Comparison of ENCODE assay signal across 8 cellular contexts in the genomic region with DNA sequence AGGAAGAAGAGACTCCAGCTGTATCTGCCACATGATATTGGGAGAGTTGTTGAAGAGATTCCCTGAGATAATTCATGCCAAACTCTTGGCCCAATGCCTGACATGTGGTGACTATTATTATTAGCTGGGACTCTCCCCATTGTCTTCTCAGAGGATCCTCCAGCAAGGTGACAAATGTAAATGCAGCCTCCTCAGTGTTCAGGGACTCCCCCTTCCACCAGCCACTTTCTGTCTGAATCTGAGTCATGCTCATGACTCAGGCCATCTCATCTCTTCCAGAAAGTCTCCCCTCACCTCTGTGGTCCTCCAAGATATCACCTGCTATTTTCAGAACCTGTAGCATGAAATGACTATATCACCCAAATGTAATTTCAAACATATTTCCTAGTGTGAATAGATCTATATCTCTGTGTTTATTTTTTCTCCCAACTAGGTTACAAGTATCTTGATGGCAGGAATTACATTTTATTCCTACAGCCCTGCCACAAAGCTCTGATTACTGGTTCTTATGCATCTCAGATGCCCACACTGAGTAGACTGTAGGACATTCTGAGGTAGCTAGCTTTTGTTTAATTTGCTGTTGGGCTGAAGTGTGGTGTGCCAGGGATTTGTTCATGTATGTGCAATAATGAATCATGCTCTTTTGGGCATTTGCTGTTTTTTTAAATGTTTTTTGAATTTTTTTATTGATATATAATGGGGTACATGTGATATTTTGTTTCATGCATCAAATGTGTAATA.
DNase-seq lines count a peak whose midpoint lies in the region; ATAC-seq and TF ChIP-seq lines count a peak whose summit lies in the region.

No MANE protein-coding gene starts in this region.

- POLR2A ChIA-PET in PC-9 (lab: Charles Lee; ENCODE audit: unreplicated experiment): interaction anchor here (0.7 kb wide), 1 partner anchor 316 kb away, joined by 3 read pairs; no protein-coding TSS in a partner anchor

- H3K79me2 ChIP-seq in PC-9 (ENCODE audit: low read depth): no peaks in the 10 kb centered on the region

- BruUV-seq in PC-9 (replicated peaks; lab: Mats Ljungman, UMichigan): no TSS peak

- no peak for TF ChIP-seq CTCF in PC-9 (conservative IDR thresholded peaks at IDR 0.05)
- TF ChIP-seq CTCF in vagina (IDR thresholded peaks at IDR 0.05): no peak
- no peak for TF ChIP-seq CTCF in esophagus muscularis mucosa (IDR thresholded peaks at IDR 0.05)

- no peak for TF ChIP-seq POLR2A in vagina (IDR thresholded peaks at IDR 0.05)
- no peak for TF ChIP-seq POLR2A in esophagus muscularis mucosa (IDR thresholded peaks at IDR 0.05; ENCODE audit: low read depth)

- CTCF ChIA-PET in PC-9 (lab: Charles Lee): interaction anchor here (0.6 to 0.7 kb wide), 2 partner anchors 170 to 466 kb away, joined by 3 read pairs; no protein-coding TSS in a partner anchor

- no peaks in the 10 kb centered on the region for H4K20me1 ChIP-seq in PC-9 (ENCODE audit: insufficient read depth)

- peaks cover 15% of the 10 kb centered on the region; the same call in 1 of the 2 replicates for H3F3A ChIP-seq in PC-9 (ENCODE audit: insufficient read depth, low read depth)

- intact Hi-C loops in PC-9 (cut with micrococcal nuclease; ENCODE audit: unreplicated experiment): loop anchor here (2.0 kb wide), 1 partner anchor 54 kb away; no protein-coding TSS in a partner anchor
- intact Hi-C loops in vagina (cut with DNase I): loop anchor here (10.0 kb wide), 1 partner anchor 308 kb away; no protein-coding TSS in a partner anchor
- intact Hi-C loops in esophagus muscularis mucosa (cut with DNase I): no loop called here

- no peaks in the 10 kb centered on the region; the same call in 1 of the 2 replicates for H3K9me3 ChIP-seq in PC-9 (ENCODE audit: insufficient read depth, low read depth)
- H3K9me3 ChIP-seq in vagina: no peaks in the 10 kb centered on the region
- H3K9me3 ChIP-seq in esophagus muscularis mucosa: no peaks in the 10 kb centered on the region

- H3K27me3 ChIP-seq in PC-9 (ENCODE audit: insufficient read depth, low read depth) (no peaks in the 10 kb centered on the region), vagina (no peaks in the 10 kb centered on the region), esophagus muscularis mucosa (no peaks in the 10 kb centered on the region)

- H2AFZ ChIP-seq in PC-9: no peak overlapping the region

- peak; percentile 17 for DNase-seq in HCEC 1CT
- DNase-seq in PC-9: peak; percentile 54 to 63
- peak; percentile 12 for DNase-seq in epithelial cell of prostate (ENCODE audit: low read depth, low spot score)
- DNase-seq in vagina (ENCODE audit: extremely low spot score in 2 of 2): peak; percentile 49 to 77
- no peak for DNase-seq in central memory CD4-positive, alpha-beta T cell
- DNase-seq in esophagus muscularis mucosa (ENCODE audit: extremely low spot score): no peak
- DNase-seq in substantia nigra (lab: John Stamatoyannopoulos, UW): no peak

- TF ChIP-seq EP300 in esophagus muscularis mucosa (IDR thresholded peaks at IDR 0.05): no peak

- H3K4me1 ChIP-seq in PC-9 (replicated peaks; ENCODE audit: insufficient read depth) (peaks cover 29% of the 10 kb centered on the region), vagina (no peaks in the 10 kb centered on the region), esophagus muscularis mucosa (peaks cover 0 to 3% (median under 1%) of the 10 kb centered on the region in 4 donors)

- H3K4me2 ChIP-seq in PC-9: no peak overlapping the region

- peak overlapping the region; percentile 42; the same call in 1 of the 2 replicates for H3K27ac ChIP-seq in PC-9
- H3K27ac ChIP-seq in epithelial cell of prostate: no peak overlapping the region
- no peak overlapping the region for H3K27ac ChIP-seq in vagina
- no peak overlapping the region for H3K27ac ChIP-seq in esophagus muscularis mucosa (replicated peaks in 1 of 4)
- H3K27ac ChIP-seq in substantia nigra (ENCODE audit: low read depth, low read length, poor library complexity, severe bottlenecking): no peak overlapping the region

- no peaks in the 10 kb centered on the region for H3K9me2 ChIP-seq in PC-9 (ENCODE audit: insufficient read depth)

- peak; percentile 86 for ATAC-seq in GM18499 (IDR thresholded peaks at IDR 0.05; ENCODE audit: insufficient read depth, unreplicated experiment)

- H3K36me3 ChIP-seq in PC-9 (ENCODE audit: low read depth) (no peaks in the 10 kb centered on the region), vagina (no peaks in the 10 kb centered on the region), esophagus muscularis mucosa (no peaks in the 10 kb centered on the region)

- H3K4me3 ChIP-seq in PC-9 (no peak overlapping the region), vagina (no peak overlapping the region), esophagus muscularis mucosa (no peak overlapping the region)

Comparison
In these comparisons a context has a peak if more than half of its experiments do, and no peak if none do; other contexts are left out.
1. DNase-seq: peak in HCEC 1CT (single experiment), PC-9 (2 of 2), epithelial cell of prostate (single experiment) and vagina (2 of 2); none in central memory CD4-positive, alpha-beta T cell (single experiment), esophagus muscularis mucosa (single experiment) and substantia nigra (0 of 49).